Comparison of ENCODE assay signal across 17 cellular contexts in genomic region chr2:164843346-164843841, GRCh38. TPM values are rescaled to one million over a fixed set of nuclear protein-coding genes. Genes with fewer than 3 reads are reported as not detected.
DNase-seq lines count a peak whose midpoint lies in the region; ATAC-seq, FAIRE-seq and TF ChIP-seq lines count a peak whose summit lies in the region.
"Had no signal": no experiment of that assay in that cellular context is flagged by ENCODE, and none has a peak within 500 bp of the region (broad histone marks: within the 10 kb centered on the region; RNA-seq: fewer than 3 reads in every experiment).

No MANE protein-coding gene starts in this region.

- H3K4me3 ChIP-seq in A549: no peak overlapping the region
- H3K4me3 ChIP-seq: BLaER1, gastrocnemius medialis, vagina had no signal

- TF ChIP-seq CTCF in A549 (IDR thresholded peaks at IDR 0.05) (no peak), WTC11 (IDR thresholded peaks at IDR 0.05) (no peak)

- no peaks in the 10 kb centered on the region for H3K36me3 Mint-ChIP-seq in WTC11
- H3K36me3 Mint-ChIP-seq in stimulated activated memory B cell treated with anti-CD40 and anti-IgM and Interleukin-4, amounts not matched to agents 10 μg/mL and 1 μg/mL and 100 μg/mL, for 72 hours: no peaks in the 10 kb centered on the region

- no peak overlapping the region for H3K27ac Mint-ChIP-seq in WTC11
- no peak overlapping the region for H3K27ac Mint-ChIP-seq in stimulated activated memory B cell treated with anti-CD40 and anti-IgM and Interleukin-4, amounts not matched to agents 10 μg/mL and 1 μg/mL and 100 μg/mL, for 72 hours

- no peak for TF ChIP-seq EP300 in A549 (IDR thresholded peaks at IDR 0.05)

- H3K9me3 Mint-ChIP-seq in WTC11: no peaks in the 10 kb centered on the region
- no peaks in the 10 kb centered on the region for H3K9me3 Mint-ChIP-seq in stimulated activated memory B cell treated with anti-CD40 and anti-IgM and Interleukin-4, amounts not matched to agents 10 μg/mL and 1 μg/mL and 100 μg/mL, for 72 hours

- peak overlapping the region; percentile 94 for H3K4me2 ChIP-seq in A549
- H3K4me2 ChIP-seq: BLaER1 had no signal

- peaks cover 25% of the 10 kb centered on the region for H3K4me1 ChIP-seq in A549

- POLR2A ChIA-PET in A549 (lab: Yijun Ruan, JAX) (interaction anchor here (0.7 kb wide), 1 partner anchor 42 kb away, joined by 15 read pairs; no protein-coding TSS in a partner anchor), WTC11 (lab: Charles Lee) (interaction anchor here (0.6 kb wide), 1 partner anchor 303 kb away, joined by 3 read pairs; no protein-coding TSS in a partner anchor)

- peak overlapping the region; percentile 45 to 50; a peak in 5 of 6 replicates for H3K27ac ChIP-seq in A549
- H3K27ac ChIP-seq: BLaER1, gastrocnemius medialis, vagina had no signal

- H3K4me1 Mint-ChIP-seq in WTC11: peaks cover 18% of the 10 kb centered on the region
- peaks cover 17% of the 10 kb centered on the region for H3K4me1 Mint-ChIP-seq in stimulated activated memory B cell treated with anti-CD40 and anti-IgM and Interleukin-4, amounts not matched to agents 10 μg/mL and 1 μg/mL and 100 μg/mL, for 72 hours

- WGBS in A549 (ENCODE audit: missing lambda C conversion rate): 60% methylated on average over 1 of the region's 1 CpG

- H3K27me3 Mint-ChIP-seq in WTC11 (ENCODE audit: low read depth): peaks cover 13% of the 10 kb centered on the region
- no peaks in the 10 kb centered on the region for H3K27me3 Mint-ChIP-seq in stimulated activated memory B cell treated with anti-CD40 and anti-IgM and Interleukin-4, amounts not matched to agents 10 μg/mL and 1 μg/mL and 100 μg/mL, for 72 hours

- ATAC-seq in A549 (no peak), WTC11 (no peak), GM19395 (IDR thresholded peaks at IDR 0.05; ENCODE audit: unreplicated experiment) (no peak)
- no peak for ATAC-seq in stimulated activated memory B cell treated with anti-CD40 and anti-IgM and Interleukin-4, amounts not matched to agents 10 μg/mL and 1 μg/mL and 100 μg/mL, for 72 hours
- ATAC-seq: gastrocnemius medialis, left lobe of liver had no signal

- no peak for TF ChIP-seq POLR2A in A549 (IDR thresholded peaks at IDR 0.05; ENCODE audit: low read length)

- CTCF ChIA-PET in A549 (lab: Yijun Ruan, JAX): interaction anchor here (1.2 to 1.9 kb wide), 3 partner anchors 12 to 54 kb away, joined by 3 to 7 read pairs (median 3); no protein-coding TSS in a partner anchor
- CTCF ChIA-PET in WTC11 (lab: Charles Lee): interaction anchor here (0.7 kb wide), 1 partner anchor 466 kb away, joined by 8 read pairs; no protein-coding TSS in a partner anchor

- no peaks in the 10 kb centered on the region for H3K9me3 ChIP-seq in A549
- H3K9me3 ChIP-seq: BLaER1, gastrocnemius medialis, vagina had no signal

- peak overlapping the region; percentile 8; the same call in 1 of the 2 replicates for H3K4me3 Mint-ChIP-seq in WTC11
- no peak overlapping the region for H3K4me3 Mint-ChIP-seq in stimulated activated memory B cell treated with anti-CD40 and anti-IgM and Interleukin-4, amounts not matched to agents 10 μg/mL and 1 μg/mL and 100 μg/mL, for 72 hours

- no peak for TF ChIP-seq RAD21 in A549 (conservative IDR thresholded peaks at IDR 0.05 in 1 of 2, IDR thresholded peaks at IDR 0.05 in 1 of 2)

- DNase-seq in A549 (ENCODE audit: low read depth in 1 of 2, low spot score in 1 of 2) (no peak), EL (peak; percentile 40), WTC11 (ENCODE audit: low spot score) (no peak), iris pigment epithelial cell (ENCODE audit: low read depth) (peak; percentile 52), DMS153 (lab: John Stamatoyannopoulos, UW) (no peak)
- no peak for DNase-seq in activated T-cell treated with anti-CD3 and anti-CD28 coated beads, Interleukin-2, amount 50 U/mL, for 1 hour
- DNase-seq: activated CD4-positive, alpha-beta T cell treated with anti-CD3 and anti-CD28 coated beads, Interleukin-2, amount 50 U/mL, for 4 hours; activated effector memory CD4-positive, alpha-beta T cell treated with anti-CD3 and anti-CD28 coated beads, Interleukin-2, amount 50 U/mL, for 16 hours; cerebellar nuclear complex; gastrocnemius medialis; NCI-H524; stimulated activated CD4-positive, alpha-beta T cell treated with anti-CD3 and anti-CD28 coated beads, Interleukin-12 subunit alpha, Interleukin-12 subunit beta, amount 100 ng/mL, for 4 hours had no signal

- FAIRE-seq in A549 (lab: Jason Lieb, UNC): no peak

TF ChIP-seq in A549, 52 proteins besides CTCF, POLR2A, EP300 and RAD21:
- TF ChIP-seq CEBPB (IDR thresholded peaks at IDR 0.05) (peak in 1 of 2 experiments; percentile 75; a peak in 1 of 4 replicates), KDM1A (IDR thresholded peaks at IDR 0.05; ENCODE audit: low read depth) (no peak), POLR2AphosphoS2 (conservative IDR thresholded peaks at IDR 0.05; ENCODE audit: low read length) (no peak), JUNB (IDR thresholded peaks at IDR 0.05) (peak; percentile 43), JUN (IDR thresholded peaks at IDR 0.05) (no peak), MAFK (IDR thresholded peaks at IDR 0.05; ENCODE audit: partially characterized antibody) (no peak), HEYL (CRISPR knock-in tag; IDR thresholded peaks at IDR 0.05) (no peak), TP53 (CRISPR knock-in tag; IDR thresholded peaks at IDR 0.05) (no peak), FOSL2 (IDR thresholded peaks at IDR 0.05) (no peak), FOSL2 (CRISPR knock-in tag; IDR thresholded peaks at IDR 0.05) (peak; percentile 28), FOSB (CRISPR knock-in tag; IDR thresholded peaks at IDR 0.05) (no peak), SMC3 (IDR thresholded peaks at IDR 0.05) (no peak), RFX5 (IDR thresholded peaks at IDR 0.05) (no peak)
TF ChIP-seq in A549: peak in this region for 3.

TF ChIP-seq in WTC11, 78 proteins besides CTCF, POLR2A, EP300 and RAD21:
- TF ChIP-seq IRF2 (CRISPR knock-in tag; IDR thresholded peaks at IDR 0.05; ENCODE audit: borderline replicate concordance, low read depth) (no peak), ZNF138 (CRISPR knock-in tag; conservative IDR thresholded peaks at IDR 0.05) (no peak), RORB (CRISPR knock-in tag; IDR thresholded peaks at IDR 0.05) (no peak), JUN (CRISPR knock-in tag; IDR thresholded peaks at IDR 0.05) (no peak), MYBL2 (CRISPR knock-in tag; IDR thresholded peaks at IDR 0.05) (no peak)
- TF ChIP-seq, protein P1, sequence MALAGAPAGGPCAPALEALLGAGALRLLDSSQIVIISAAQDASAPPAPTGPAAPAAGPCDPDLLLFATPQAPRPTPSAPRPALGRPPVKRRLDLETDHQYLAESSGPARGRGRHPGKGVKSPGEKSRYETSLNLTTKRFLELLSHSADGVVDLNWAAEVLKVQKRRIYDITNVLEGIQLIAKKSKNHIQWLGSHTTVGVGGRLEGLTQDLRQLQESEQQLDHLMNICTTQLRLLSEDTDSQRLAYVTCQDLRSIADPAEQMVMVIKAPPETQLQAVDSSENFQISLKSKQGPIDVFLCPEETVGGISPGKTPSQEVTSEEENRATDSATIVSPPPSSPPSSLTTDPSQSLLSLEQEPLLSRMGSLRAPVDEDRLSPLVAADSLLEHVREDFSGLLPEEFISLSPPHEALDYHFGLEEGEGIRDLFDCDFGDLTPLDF (CRISPR knock-in tag; IDR thresholded peaks at IDR 0.05): no peak
TF ChIP-seq in WTC11: peak in this region for 0.

RNA-seq across cellular contexts. Expression of gene COBLL1, which starts 1.8 kb away (rescaled TPM):
- polyA plus RNA-seq in A549 (2011; rRNA removed) (5.3 and 7.1 TPM in 2 replicates), A549 (2017; fragmentation: RNase III; extraction: RNeasy Plus Mini Kit Qiagen cat#74134 plus additional on column Dnase treatment) (2.4 to 2.6 TPM (median 2.6 TPM) in 3 replicates)
- 1.7 and 1.8 TPM in 2 replicates for polyA plus RNA-seq in A549 (2012; cell fraction: cytosol; rRNA removed)
- 1.2 and 1.4 TPM in 2 replicates for polyA plus RNA-seq in A549 (2012; cell fraction: nucleus; rRNA removed)
- 7.2 and 11.0 TPM in 2 replicates for polyA minus RNA-seq in A549 (2011; rRNA and poly(A)+ RNA removed)
- 4.4 to 6.3 TPM (median 5.8 TPM) in 3 replicates for total RNA-seq in WTC11 (2021)

Comparison
In these comparisons a context has a peak if more than half of its experiments do, and no peak if none do; other contexts are left out.
1. DNase-seq: peak in EL (single experiment) and iris pigment epithelial cell (single experiment); none in A549 (0 of 2), WTC11 (single experiment), DMS153 (single experiment) and activated T-cell treated with anti-CD3 and anti-CD28 coated beads, Interleukin-2, amount 50 U/mL, for 1 hour (single experiment).